In genomic region chr12:64669270-64669842, GRCh38 we compare ENCODE assay signal across 8 cellular contexts. TPM values are rescaled to one million over a fixed set of nuclear protein-coding genes. Genes with fewer than 3 reads are reported as not detected.
DNase-seq lines count a peak whose midpoint lies in the region; ATAC-seq and TF ChIP-seq lines count a peak whose summit lies in the region.

No MANE protein-coding gene starts in this region.

- no peak for TF ChIP-seq POLR2A in suprapubic skin (IDR thresholded peaks at IDR 0.05)

- H3K9me3 Mint-ChIP-seq in activated T-helper 17 cell treated with anti-CD3 and anti-CD28 coated beads, Interleukin-2, amount 50 U/mL, for 72 hours = no peaks in the 10 kb centered on the region
- no peaks in the 10 kb centered on the region for H3K9me3 Mint-ChIP-seq in HFFc6

- no peaks in the 10 kb centered on the region for H3K36me3 ChIP-seq in KOPT-K1 (ENCODE audit: insufficient read depth, low read length)
- H3K36me3 ChIP-seq in iPS-20b (ENCODE audit: insufficient read depth, low read depth, low read length) = no peaks in the 10 kb centered on the region
- no peaks in the 10 kb centered on the region for H3K36me3 ChIP-seq in suprapubic skin

- TF ChIP-seq CTCF in suprapubic skin (IDR thresholded peaks at IDR 0.05) (no peak), HFFc6 (IDR thresholded peaks at IDR 0.05) (no peak)

- peaks cover 60% of the 10 kb centered on the region for H3K4me1 Mint-ChIP-seq in activated T-helper 17 cell treated with anti-CD3 and anti-CD28 coated beads, Interleukin-2, amount 50 U/mL, for 72 hours
- peaks cover 56% of the 10 kb centered on the region for H3K4me1 Mint-ChIP-seq in HFFc6 (ENCODE audit: low read depth)

- no peaks in the 10 kb centered on the region for H3K36me3 Mint-ChIP-seq in activated T-helper 17 cell treated with anti-CD3 and anti-CD28 coated beads, Interleukin-2, amount 50 U/mL, for 72 hours (ENCODE audit: low read depth)
- H3K36me3 Mint-ChIP-seq in HFFc6 (ENCODE audit: low read depth) = no peaks in the 10 kb centered on the region

- peak overlapping the region; percentile 3; the same call in 1 of the 2 replicates for H3K9ac ChIP-seq in iPS-20b (ENCODE audit: low read depth, low read length)

- WGBS in suprapubic skin = 41% methylated on average over 10 of the region's 10 CpGs

- H3K4me3 Mint-ChIP-seq in activated T-helper 17 cell treated with anti-CD3 and anti-CD28 coated beads, Interleukin-2, amount 50 U/mL, for 72 hours = peak overlapping the region; percentile 75
- no peak overlapping the region for H3K4me3 Mint-ChIP-seq in HFFc6

- H3K4me3 ChIP-seq in iPS-20b (ENCODE audit: low read length) (no peak overlapping the region; the same call in 1 of the 2 replicates), suprapubic skin (no peak overlapping the region)

- DNase-seq in suprapubic skin (ENCODE audit: low spot score in 2 of 2) (no peak), NCI-H345 (lab: John Stamatoyannopoulos, UW) (no peak), HFFc6 (no peak)

- no peak for TF ChIP-seq EP300 in suprapubic skin (IDR thresholded peaks at IDR 0.05)

- ATAC-seq in GM18502 (IDR thresholded peaks at IDR 0.05; ENCODE audit: poor library complexity, unreplicated experiment) = peak; percentile 75
- ATAC-seq in GM21825 (IDR thresholded peaks at IDR 0.05; ENCODE audit: unreplicated experiment) = peak; percentile 71
- peak; percentile 75 for ATAC-seq in activated T-helper 17 cell treated with anti-CD3 and anti-CD28 coated beads, Interleukin-2, amount 50 U/mL, for 72 hours (replicated peaks)

- H3K4me1 ChIP-seq in iPS-20b (ENCODE audit: insufficient read depth, low read length) = peaks cover 48% of the 10 kb centered on the region
- H3K4me1 ChIP-seq in suprapubic skin = peaks cover 70% of the 10 kb centered on the region

- H3K9me3 ChIP-seq in KOPT-K1 (ENCODE audit: insufficient read depth, low read length, poor library complexity, severe bottlenecking) = no peaks in the 10 kb centered on the region
- no peaks in the 10 kb centered on the region for H3K9me3 ChIP-seq in iPS-20b (ENCODE audit: insufficient read depth, low read depth, low read length)
- no peaks in the 10 kb centered on the region for H3K9me3 ChIP-seq in suprapubic skin

- H3K27me3 ChIP-seq in iPS-20b (ENCODE audit: insufficient read depth, low read length) = no peaks in the 10 kb centered on the region
- H3K27me3 ChIP-seq in suprapubic skin = no peaks in the 10 kb centered on the region

- peak overlapping the region; percentile 84 for H3K27ac Mint-ChIP-seq in activated T-helper 17 cell treated with anti-CD3 and anti-CD28 coated beads, Interleukin-2, amount 50 U/mL, for 72 hours
- H3K27ac Mint-ChIP-seq in HFFc6 = no peak overlapping the region

- H3K27ac ChIP-seq in KOPT-K1 (ENCODE audit: low read depth, low read length, poor library complexity, severe bottlenecking) (peak overlapping the region; percentile 81), iPS-20b (ENCODE audit: low read length) (no peak overlapping the region), suprapubic skin (peak overlapping the region; percentile 31)

- H3K27me3 Mint-ChIP-seq in activated T-helper 17 cell treated with anti-CD3 and anti-CD28 coated beads, Interleukin-2, amount 50 U/mL, for 72 hours = no peaks in the 10 kb centered on the region
- H3K27me3 Mint-ChIP-seq in HFFc6 (ENCODE audit: insufficient read depth) = no peaks in the 10 kb centered on the region

RNA-seq across cellular contexts. Expression of gene RASSF3, which starts 59.1 kb away (rescaled TPM):
- 10 to 100 TPM; 31.0 to 43.9 TPM for total RNA-seq in activated T-helper 17 cell treated with anti-CD3 and anti-CD28 coated beads, Interleukin-2, amount 50 U/mL, for 72 hours
- total RNA-seq in suprapubic skin = 10 to 100 TPM in 3 of 4 donors, 1 to 10 TPM in 1; 9.1 to 16.1 (median 11.2) TPM
- total RNA-seq in HFFc6 (2021; fragmentation: NEBNext Ultra II Directional; extraction: Animal tissue kit (Norgen Biotek cat#: 25700)) = 10 to 100 TPM; 16.9 to 23.3 (median 20.6) TPM
